Comparison of ENCODE assay signal across 20 cellular contexts in the genomic region with DNA sequence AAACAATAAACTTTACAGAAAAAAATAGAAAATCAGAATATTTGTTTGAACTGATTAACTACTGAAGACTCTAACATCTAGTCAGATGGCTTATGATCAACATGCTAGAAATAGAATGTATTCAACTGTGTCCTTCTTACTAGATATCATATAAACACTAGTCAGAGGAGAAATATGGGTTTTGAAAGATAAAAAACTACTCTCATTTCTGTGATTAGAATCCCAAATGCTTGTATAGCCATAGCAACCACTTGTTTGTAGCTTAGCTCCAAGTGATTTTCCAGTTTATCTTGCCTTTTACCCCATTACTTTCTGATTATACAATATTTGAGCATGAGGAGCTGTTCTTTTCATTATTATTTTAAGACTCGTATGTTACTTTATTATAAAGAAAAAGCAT. TPM values are rescaled to one million over a fixed set of nuclear protein-coding genes. Genes with fewer than 3 reads are reported as not detected.
DNase-seq lines count a peak whose midpoint lies in the region; ATAC-seq and TF ChIP-seq lines count a peak whose summit lies in the region.
"Had no signal": no experiment of that assay in that cellular context is flagged by ENCODE, and none has a peak within 500 bp of the region (broad histone marks: within the 10 kb centered on the region; RNA-seq: fewer than 3 reads in every experiment).

No MANE protein-coding gene starts in this region.

- H3K9me3 ChIP-seq in right atrium auricular region (no peaks in the 10 kb centered on the region), tibial artery (no peaks in the 10 kb centered on the region)

- H3K27ac ChIP-seq in right atrium auricular region = peak overlapping the region in 1 of 2 donors; percentile 24
- H3K27ac ChIP-seq in tibial artery = no peak overlapping the region
- H3K27ac ChIP-seq: 22Rv1 had no signal

- H3K4me3 ChIP-seq in right atrium auricular region (no peak overlapping the region), tibial artery (no peak overlapping the region)

- intact Hi-C loops in Right ventricle myocardium inferior (cut with DNase I) (no loop called here), tibial artery (cut with DNase I; ENCODE audit: low total_unique reads) (no loop called here)

- H3K4me3 Mint-ChIP-seq in osteocyte (ENCODE audit: unreplicated experiment) (no peak overlapping the region), type B pancreatic cell (no peak overlapping the region)
- H3K4me3 Mint-ChIP-seq: B cell; CD4-positive, CD25-positive, alpha-beta regulatory T cell; H9; IgD-negative memory B cell had no signal

- peaks cover 16% of the 10 kb centered on the region for H3K36me3 Mint-ChIP-seq in osteocyte (ENCODE audit: unreplicated experiment)
- peaks cover 15% of the 10 kb centered on the region for H3K36me3 Mint-ChIP-seq in type B pancreatic cell

- TF ChIP-seq CTCF in right atrium auricular region (IDR thresholded peaks at IDR 0.05) = no peak
- no peak for TF ChIP-seq CTCF in osteocyte (IDR thresholded peaks at IDR 0.05)
- no peak for TF ChIP-seq CTCF in type B pancreatic cell (conservative IDR thresholded peaks at IDR 0.05)
- TF ChIP-seq CTCF in tibial artery (IDR thresholded peaks at IDR 0.05) = no peak

- peaks cover 0 to 8% of the 10 kb centered on the region in 2 donors for H3K4me1 ChIP-seq in right atrium auricular region
- peaks cover 0 to 12% (median 0%) of the 10 kb centered on the region in 4 donors for H3K4me1 ChIP-seq in tibial artery

- H3K27me3 ChIP-seq in right atrium auricular region (no peaks in the 10 kb centered on the region), tibial artery (no peaks in the 10 kb centered on the region)

- H3K4me1 Mint-ChIP-seq in osteocyte (ENCODE audit: unreplicated experiment) (peaks cover 20% of the 10 kb centered on the region), type B pancreatic cell (ENCODE audit: unreplicated experiment) (no peaks in the 10 kb centered on the region)
- H3K4me1 Mint-ChIP-seq: H9, IgD-negative memory B cell had no signal

- H3K9me3 Mint-ChIP-seq in osteocyte (ENCODE audit: unreplicated experiment) = no peaks in the 10 kb centered on the region
- H3K9me3 Mint-ChIP-seq in type B pancreatic cell = no peaks in the 10 kb centered on the region
- H3K9me3 Mint-ChIP-seq: CD4-positive, CD25-positive, alpha-beta regulatory T cell; H9; IgD-negative memory B cell had no signal

- DNase-seq in Right ventricle myocardium inferior (ENCODE audit: missing footprints) = no peak
- DNase-seq in right atrium auricular region (ENCODE audit: low spot score) = no peak
- peak; percentile 25 for DNase-seq in fibroblast of peridontal ligament (ENCODE audit: extremely low read depth)
- DNase-seq in osteocyte (ENCODE audit: extremely low spot score, unreplicated experiment) = no peak
- DNase-seq in type B pancreatic cell (ENCODE audit: extremely low spot score, unreplicated experiment) = no peak
- no peak for DNase-seq in tibial artery
- no peak for DNase-seq in stimulated activated CD4-positive, alpha-beta T cell treated with anti-CD3 and anti-CD28 coated beads, Interleukin-4, amount 100 ng/mL, for 24 hours
- DNase-seq in GM19238 (ENCODE audit: insufficient read length, low spot score) = no peak
- DNase-seq: CD4-positive, CD25-positive, alpha-beta regulatory T cell; DMS53; H9; Kasumi-1; NCI-H1105 treated with DMSO at 0.1 percent for 48 hours; NCI-H187 treated with DMSO at 0.1 percent for 48 hours; NCI-H446; NCI-H748 treated with DMSO at 0.1 percent for 48 hours; RPMI8226 had no signal

- H3K27ac Mint-ChIP-seq in osteocyte (ENCODE audit: unreplicated experiment) (peak overlapping the region; percentile 28), type B pancreatic cell (peak overlapping the region; percentile 53)
- H3K27ac Mint-ChIP-seq: B cell; CD4-positive, CD25-positive, alpha-beta regulatory T cell; H9; IgD-negative memory B cell had no signal

- H3K36me3 ChIP-seq in right atrium auricular region (peaks cover 27% of the 10 kb centered on the region), tibial artery (peaks cover 17 to 36% (median 33%) of the 10 kb centered on the region in 3 donors)

- H3K27me3 Mint-ChIP-seq in osteocyte (ENCODE audit: unreplicated experiment) (no peaks in the 10 kb centered on the region), type B pancreatic cell (no peaks in the 10 kb centered on the region)
- H3K27me3 Mint-ChIP-seq: B cell; CD4-positive, CD25-positive, alpha-beta regulatory T cell; IgD-negative memory B cell had no signal

- ATAC-seq in Right ventricle myocardium inferior = peak; percentile 52

RNA-seq across cellular contexts. Expression of gene USP38, which starts 31.2 kb away (rescaled TPM):
- 17.6 TPM for total RNA-seq in Right ventricle myocardium inferior
- total RNA-seq in right atrium auricular region = 10 to 100 TPM; 16.2 to 20.1 TPM
- 19.5 and 20.1 TPM in 2 replicates for total RNA-seq in osteocyte
- total RNA-seq in type B pancreatic cell (ENCODE audit: low replicate concordance) = 21.9 and 23.8 TPM in 2 replicates
